In the genomic region with DNA sequence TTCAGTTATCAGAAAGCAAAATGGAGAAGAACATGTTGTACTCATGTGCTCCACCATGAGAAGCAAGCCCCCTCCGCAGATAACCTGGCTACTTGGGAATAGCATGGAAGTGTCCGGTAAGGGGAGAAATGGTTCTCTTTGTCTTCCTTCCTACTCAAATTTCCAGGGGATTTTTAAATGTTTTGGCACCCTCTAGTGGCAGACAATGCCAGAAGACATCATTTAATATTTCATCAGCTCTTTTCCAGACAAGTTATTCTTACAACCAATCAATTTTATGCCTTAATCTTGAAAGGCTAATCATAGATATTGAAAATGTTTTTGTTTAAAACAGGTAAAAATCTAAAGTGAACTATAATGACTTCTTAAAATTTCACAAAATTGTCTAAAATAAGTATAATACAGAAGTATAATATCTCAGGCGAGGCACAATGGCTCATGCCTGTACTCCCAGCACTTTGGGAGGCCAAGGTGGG, we compare ENCODE assay signal across 1 cellular context.
TF ChIP-seq lines count a peak whose summit lies in the region.

No MANE protein-coding gene starts in this region.

TF ChIP-seq in GM23338, 12 proteins besides CTCF, POLR2A, EP300 and RAD21 (continued from another document):
- TF ChIP-seq, protein P1, sequence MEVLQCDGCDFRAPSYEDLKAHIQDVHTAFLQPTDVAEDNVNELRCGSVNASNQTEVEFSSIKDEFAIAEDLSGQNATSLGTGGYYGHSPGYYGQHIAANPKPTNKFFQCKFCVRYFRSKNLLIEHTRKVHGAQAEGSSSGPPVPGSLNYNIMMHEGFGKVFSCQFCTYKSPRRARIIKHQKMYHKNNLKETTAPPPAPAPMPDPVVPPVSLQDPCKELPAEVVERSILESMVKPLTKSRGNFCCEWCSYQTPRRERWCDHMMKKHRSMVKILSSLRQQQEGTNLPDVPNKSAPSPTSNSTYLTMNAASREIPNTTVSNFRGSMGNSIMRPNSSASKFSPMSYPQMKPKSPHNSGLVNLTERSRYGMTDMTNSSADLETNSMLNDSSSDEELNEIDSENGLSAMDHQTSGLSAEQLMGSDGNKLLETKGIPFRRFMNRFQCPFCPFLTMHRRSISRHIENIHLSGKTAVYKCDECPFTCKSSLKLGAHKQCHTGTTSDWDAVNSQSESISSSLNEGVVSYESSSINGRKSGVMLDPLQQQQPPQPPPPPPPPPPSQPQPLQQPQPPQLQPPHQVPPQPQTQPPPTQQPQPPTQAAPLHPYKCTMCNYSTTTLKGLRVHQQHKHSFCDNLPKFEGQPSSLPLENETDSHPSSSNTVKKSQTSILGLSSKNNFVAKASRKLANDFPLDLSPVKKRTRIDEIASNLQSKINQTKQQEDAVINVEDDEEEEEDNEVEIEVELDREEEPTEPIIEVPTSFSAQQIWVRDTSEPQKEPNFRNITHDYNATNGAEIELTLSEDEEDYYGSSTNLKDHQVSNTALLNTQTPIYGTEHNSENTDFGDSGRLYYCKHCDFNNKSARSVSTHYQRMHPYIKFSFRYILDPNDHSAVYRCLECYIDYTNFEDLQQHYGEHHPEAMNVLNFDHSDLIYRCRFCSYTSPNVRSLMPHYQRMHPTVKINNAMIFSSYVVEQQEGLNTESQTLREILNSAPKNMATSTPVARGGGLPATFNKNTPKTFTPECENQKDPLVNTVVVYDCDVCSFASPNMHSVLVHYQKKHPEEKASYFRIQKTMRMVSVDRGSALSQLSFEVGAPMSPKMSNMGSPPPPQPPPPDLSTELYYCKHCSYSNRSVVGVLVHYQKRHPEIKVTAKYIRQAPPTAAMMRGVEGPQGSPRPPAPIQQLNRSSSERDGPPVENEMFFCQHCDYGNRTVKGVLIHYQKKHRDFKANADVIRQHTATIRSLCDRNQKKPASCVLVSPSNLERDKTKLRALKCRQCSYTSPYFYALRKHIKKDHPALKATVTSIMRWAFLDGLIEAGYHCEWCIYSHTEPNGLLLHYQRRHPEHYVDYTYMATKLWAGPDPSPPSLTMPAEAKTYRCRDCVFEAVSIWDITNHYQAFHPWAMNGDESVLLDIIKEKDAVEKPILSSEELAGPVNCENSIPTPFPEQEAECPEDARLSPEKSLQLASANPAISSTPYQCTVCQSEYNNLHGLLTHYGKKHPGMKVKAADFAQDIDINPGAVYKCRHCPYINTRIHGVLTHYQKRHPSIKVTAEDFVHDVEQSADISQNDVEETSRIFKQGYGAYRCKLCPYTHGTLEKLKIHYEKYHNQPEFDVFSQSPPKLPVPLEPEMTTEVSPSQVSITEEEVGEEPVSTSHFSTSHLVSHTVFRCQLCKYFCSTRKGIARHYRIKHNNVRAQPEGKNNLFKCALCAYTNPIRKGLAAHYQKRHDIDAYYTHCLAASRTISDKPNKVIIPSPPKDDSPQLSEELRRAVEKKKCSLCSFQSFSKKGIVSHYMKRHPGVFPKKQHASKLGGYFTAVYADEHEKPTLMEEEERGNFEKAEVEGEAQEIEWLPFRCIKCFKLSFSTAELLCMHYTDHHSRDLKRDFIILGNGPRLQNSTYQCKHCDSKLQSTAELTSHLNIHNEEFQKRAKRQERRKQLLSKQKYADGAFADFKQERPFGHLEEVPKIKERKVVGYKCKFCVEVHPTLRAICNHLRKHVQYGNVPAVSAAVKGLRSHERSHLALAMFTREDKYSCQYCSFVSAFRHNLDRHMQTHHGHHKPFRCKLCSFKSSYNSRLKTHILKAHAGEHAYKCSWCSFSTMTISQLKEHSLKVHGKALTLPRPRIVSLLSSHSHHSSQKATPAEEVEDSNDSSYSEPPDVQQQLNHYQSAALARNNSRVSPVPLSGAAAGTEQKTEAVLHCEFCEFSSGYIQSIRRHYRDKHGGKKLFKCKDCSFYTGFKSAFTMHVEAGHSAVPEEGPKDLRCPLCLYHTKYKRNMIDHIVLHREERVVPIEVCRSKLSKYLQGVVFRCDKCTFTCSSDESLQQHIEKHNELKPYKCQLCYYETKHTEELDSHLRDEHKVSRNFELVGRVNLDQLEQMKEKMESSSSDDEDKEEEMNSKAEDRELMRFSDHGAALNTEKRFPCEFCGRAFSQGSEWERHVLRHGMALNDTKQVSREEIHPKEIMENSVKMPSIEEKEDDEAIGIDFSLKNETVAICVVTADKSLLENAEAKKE (CRISPR knock-in tag; IDR thresholded peaks at IDR 0.05), result no peak
